Comparison of ENCODE assay signal across 8 cellular contexts in genomic region chr19:29610574-29611271, GRCh38. TPM values are rescaled to one million over a fixed set of nuclear protein-coding genes. Genes with fewer than 3 reads are reported as not detected.
DNase-seq lines count a peak whose midpoint lies in the region; ATAC-seq, FAIRE-seq and TF ChIP-seq lines count a peak whose summit lies in the region.

No MANE protein-coding gene starts in this region.

- 35 to 40% (median 36%) methylated on average over 19 of the region's 19 CpGs for WGBS in psoas muscle, 3 donors

- no peak for TF ChIP-seq POLR2A in H54 (IDR thresholded peaks at IDR 0.05; ENCODE audit: low read depth, low read length)

- no peak overlapping the region for H3K4me3 ChIP-seq in LNCaP clone FGC (ENCODE audit: low read depth, low read length)
- H3K4me3 ChIP-seq in psoas muscle = no peak overlapping the region

- peaks cover under 1 to 69% of the 10 kb centered on the region in 2 donors for H3K36me3 ChIP-seq in psoas muscle (ENCODE audit: insufficient read depth in 1 of 2, low read depth in 1 of 2)

- intact Hi-C loops in Right ventricle myocardium superior (cut with DNase I) (loop anchor here (2.0 to 5.0 kb wide), 3 partner anchors 52 to 106 kb away; no protein-coding TSS in a partner anchor), psoas muscle (cut with DNase I) (loop anchor here (1.0 to 10.0 kb wide), 5 partner anchors 52 to 264 kb away; no protein-coding TSS in a partner anchor)

- H3K4me3 Mint-ChIP-seq in activated naive CD4-positive, alpha-beta T cell treated with anti-CD3 and anti-CD28 coated beads, Interleukin-2, amount 50 U/mL, for 24 hours = peak overlapping the region; percentile 7

- H3K27me3 Mint-ChIP-seq in activated naive CD4-positive, alpha-beta T cell treated with anti-CD3 and anti-CD28 coated beads, Interleukin-2, amount 50 U/mL, for 24 hours = no peaks in the 10 kb centered on the region

- DNase-seq in GM04504 (ENCODE audit: low read depth) (peak; percentile 63), H54 (ENCODE audit: insufficient read length, low spot score) (peak; percentile 87), LNCaP clone FGC (ENCODE audit: low read depth) (peak; percentile 44), Right ventricle myocardium superior (peak; percentile 88), psoas muscle (peak; percentile 82 to 90), NCI-H1048 (lab: John Stamatoyannopoulos, UW) (no peak)

- TF ChIP-seq CTCF in LNCaP clone FGC (IDR thresholded peaks at IDR 0.05; ENCODE audit: control insufficient read depth, extremely low read depth, insufficient read depth) (peak; percentile 94), psoas muscle (IDR thresholded peaks at IDR 0.05) (peak; percentile 89)

- peaks cover 14% of the 10 kb centered on the region for H3K36me3 Mint-ChIP-seq in activated naive CD4-positive, alpha-beta T cell treated with anti-CD3 and anti-CD28 coated beads, Interleukin-2, amount 50 U/mL, for 24 hours

- no peaks in the 10 kb centered on the region for H3K9me3 ChIP-seq in psoas muscle

- FAIRE-seq in H54 (lab: Jason Lieb, UNC) = peak; percentile 67

- no peaks in the 10 kb centered on the region for H3K9me3 Mint-ChIP-seq in activated naive CD4-positive, alpha-beta T cell treated with anti-CD3 and anti-CD28 coated beads, Interleukin-2, amount 50 U/mL, for 24 hours

- H3K27ac ChIP-seq in psoas muscle = peak overlapping the region; percentile 71

- H3K4me1 Mint-ChIP-seq in activated naive CD4-positive, alpha-beta T cell treated with anti-CD3 and anti-CD28 coated beads, Interleukin-2, amount 50 U/mL, for 24 hours = peaks cover 26% of the 10 kb centered on the region

- no peaks in the 10 kb centered on the region for H3K27me3 ChIP-seq in psoas muscle (ENCODE audit: insufficient read depth in 3 of 3, low read length in 2 of 3)

- peaks cover 16% of the 10 kb centered on the region for H3K4me1 ChIP-seq in psoas muscle

- peak overlapping the region; percentile 35 for H3K27ac Mint-ChIP-seq in activated naive CD4-positive, alpha-beta T cell treated with anti-CD3 and anti-CD28 coated beads, Interleukin-2, amount 50 U/mL, for 24 hours

- ATAC-seq in SK-N-SH treated with all-trans-retinoic acid at 6 μM for 48 hours (peak; percentile 90), Right ventricle myocardium superior (ENCODE audit: poor library complexity) (peak; percentile 82), psoas muscle (peak; percentile 83 to 86 (median 86))

TF ChIP-seq in SK-N-SH treated with all-trans-retinoic acid at 6 μM for 48 hours, 23 proteins besides CTCF, POLR2A, EP300 and RAD21:
- no peak for TF ChIP-seq ZNF8 (CRISPR knock-in tag; IDR thresholded peaks at IDR 0.05)
- TF ChIP-seq GLIS3 (CRISPR knock-in tag; IDR thresholded peaks at IDR 0.05) = no peak
- no peak for TF ChIP-seq ZNF565 (CRISPR knock-in tag; conservative IDR thresholded peaks at IDR 0.05; ENCODE audit: low read depth)
- no peak for TF ChIP-seq BACH2 (CRISPR knock-in tag; IDR thresholded peaks at IDR 0.05; ENCODE audit: borderline replicate concordance)
- no peak for TF ChIP-seq SNAI2 (CRISPR knock-in tag; IDR thresholded peaks at IDR 0.05)
- TF ChIP-seq, protein P1, sequence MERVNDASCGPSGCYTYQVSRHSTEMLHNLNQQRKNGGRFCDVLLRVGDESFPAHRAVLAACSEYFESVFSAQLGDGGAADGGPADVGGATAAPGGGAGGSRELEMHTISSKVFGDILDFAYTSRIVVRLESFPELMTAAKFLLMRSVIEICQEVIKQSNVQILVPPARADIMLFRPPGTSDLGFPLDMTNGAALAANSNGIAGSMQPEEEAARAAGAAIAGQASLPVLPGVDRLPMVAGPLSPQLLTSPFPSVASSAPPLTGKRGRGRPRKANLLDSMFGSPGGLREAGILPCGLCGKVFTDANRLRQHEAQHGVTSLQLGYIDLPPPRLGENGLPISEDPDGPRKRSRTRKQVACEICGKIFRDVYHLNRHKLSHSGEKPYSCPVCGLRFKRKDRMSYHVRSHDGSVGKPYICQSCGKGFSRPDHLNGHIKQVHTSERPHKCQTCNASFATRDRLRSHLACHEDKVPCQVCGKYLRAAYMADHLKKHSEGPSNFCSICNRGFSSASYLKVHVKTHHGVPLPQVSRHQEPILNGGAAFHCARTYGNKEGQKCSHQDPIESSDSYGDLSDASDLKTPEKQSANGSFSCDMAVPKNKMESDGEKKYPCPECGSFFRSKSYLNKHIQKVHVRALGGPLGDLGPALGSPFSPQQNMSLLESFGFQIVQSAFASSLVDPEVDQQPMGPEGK (CRISPR knock-in tag; IDR thresholded peaks at IDR 0.05; ENCODE audit: borderline replicate concordance) = no peak
- no peak for TF ChIP-seq TCF4 (CRISPR knock-in tag; IDR thresholded peaks at IDR 0.05; ENCODE audit: borderline replicate concordance)
- TF ChIP-seq ARNTL (CRISPR knock-in tag; IDR thresholded peaks at IDR 0.05; ENCODE audit: borderline replicate concordance, low read depth) = no peak
- no peak for TF ChIP-seq ZFP3 (CRISPR knock-in tag; IDR thresholded peaks at IDR 0.05)
- no peak for TF ChIP-seq TOX (CRISPR knock-in tag; IDR thresholded peaks at IDR 0.05; ENCODE audit: borderline replicate concordance)
- TF ChIP-seq, protein P2, sequence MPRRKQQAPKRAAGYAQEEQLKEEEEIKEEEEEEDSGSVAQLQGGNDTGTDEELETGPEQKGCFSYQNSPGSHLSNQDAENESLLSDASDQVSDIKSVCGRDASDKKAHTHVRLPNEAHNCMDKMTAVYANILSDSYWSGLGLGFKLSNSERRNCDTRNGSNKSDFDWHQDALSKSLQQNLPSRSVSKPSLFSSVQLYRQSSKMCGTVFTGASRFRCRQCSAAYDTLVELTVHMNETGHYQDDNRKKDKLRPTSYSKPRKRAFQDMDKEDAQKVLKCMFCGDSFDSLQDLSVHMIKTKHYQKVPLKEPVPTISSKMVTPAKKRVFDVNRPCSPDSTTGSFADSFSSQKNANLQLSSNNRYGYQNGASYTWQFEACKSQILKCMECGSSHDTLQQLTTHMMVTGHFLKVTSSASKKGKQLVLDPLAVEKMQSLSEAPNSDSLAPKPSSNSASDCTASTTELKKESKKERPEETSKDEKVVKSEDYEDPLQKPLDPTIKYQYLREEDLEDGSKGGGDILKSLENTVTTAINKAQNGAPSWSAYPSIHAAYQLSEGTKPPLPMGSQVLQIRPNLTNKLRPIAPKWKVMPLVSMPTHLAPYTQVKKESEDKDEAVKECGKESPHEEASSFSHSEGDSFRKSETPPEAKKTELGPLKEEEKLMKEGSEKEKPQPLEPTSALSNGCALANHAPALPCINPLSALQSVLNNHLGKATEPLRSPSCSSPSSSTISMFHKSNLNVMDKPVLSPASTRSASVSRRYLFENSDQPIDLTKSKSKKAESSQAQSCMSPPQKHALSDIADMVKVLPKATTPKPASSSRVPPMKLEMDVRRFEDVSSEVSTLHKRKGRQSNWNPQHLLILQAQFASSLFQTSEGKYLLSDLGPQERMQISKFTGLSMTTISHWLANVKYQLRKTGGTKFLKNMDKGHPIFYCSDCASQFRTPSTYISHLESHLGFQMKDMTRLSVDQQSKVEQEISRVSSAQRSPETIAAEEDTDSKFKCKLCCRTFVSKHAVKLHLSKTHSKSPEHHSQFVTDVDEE (CRISPR knock-in tag; IDR thresholded peaks at IDR 0.05) = no peak
- no peak for TF ChIP-seq RARB (CRISPR knock-in tag; IDR thresholded peaks at IDR 0.05)
- no peak for TF ChIP-seq POU6F1 (CRISPR knock-in tag; IDR thresholded peaks at IDR 0.05; ENCODE audit: borderline replicate concordance, low read depth)
- no peak for TF ChIP-seq ISL1 (CRISPR knock-in tag; IDR thresholded peaks at IDR 0.05)
- TF ChIP-seq ZNF70 (CRISPR knock-in tag; IDR thresholded peaks at IDR 0.05) = no peak
- TF ChIP-seq CSDC2 (CRISPR knock-in tag; IDR thresholded peaks at IDR 0.05) = no peak
- TF ChIP-seq PPARA (CRISPR knock-in tag; IDR thresholded peaks at IDR 0.05; ENCODE audit: borderline replicate concordance) = no peak
- no peak for TF ChIP-seq ZFP30 (CRISPR knock-in tag; IDR thresholded peaks at IDR 0.05)
- TF ChIP-seq OSR1 (CRISPR knock-in tag; IDR thresholded peaks at IDR 0.05) = no peak

RNA-seq across cellular contexts. Expression of gene POP4, which starts 4.6 kb away (rescaled TPM):
- total RNA-seq in Right ventricle myocardium superior = 46.9 TPM
- total RNA-seq in psoas muscle = 10 to 100 TPM; 45.3 to 70.3 (median 47.9) TPM
- polyA plus RNA-seq in psoas muscle = 100 to 1,000 TPM in 1 of 3 donors, 10 to 100 TPM in 2; 63.9 to 144 (median 97.3) TPM

RNA-seq across cellular contexts. Expression of gene PLEKHF1, which starts 54.5 kb away (rescaled TPM):
- 39.9 TPM for total RNA-seq in Right ventricle myocardium superior
- total RNA-seq in psoas muscle = 100 to 1,000 TPM in 1 of 4 donors, 10 to 100 TPM in 2, 1 to 10 TPM in 1; 5.1 to 119 (median 44.0) TPM
- polyA plus RNA-seq in psoas muscle = 10 to 100 TPM; 60.2 to 77.0 (median 73.8) TPM
